Comparison of ENCODE assay signal across 20 cellular contexts in genomic region chr6:30348957-30349356, GRCh38.
"Had no signal": no experiment of that assay in that cellular context is flagged by ENCODE, and none has a peak within 500 bp of the region (broad histone marks: within the 10 kb centered on the region; RNA-seq: fewer than 3 reads in every experiment).

No MANE protein-coding gene starts in this region.

- H3K27ac ChIP-seq: esophagus squamous epithelium, ovary, psoas muscle, transverse colon, vagina had no signal

- H3K4me3 Mint-ChIP-seq: activated B cell treated with CpG ODN at 0.5 μM for 24 hours; activated CD4-positive, alpha-beta memory T cell treated with anti-CD3 and anti-CD28 coated beads for 36 hours; activated naive CD8-positive, alpha-beta T cell treated with anti-CD3 and anti-CD28 coated beads for 36 hours; activated T-helper 1 cell treated with anti-CD3 and anti-CD28 coated beads, Interleukin-12 subunit alpha, Interleukin-12 subunit beta, Interleukin-2, Interleukin-4 antibody, amounts not matched to agents 30 ng/mL and 10 ng/mL and 1 ng/mL, durations not matched to agents 14 hours and 24 hours and 36 hours; effector memory CD8-positive, alpha-beta T cell; stimulated activated naive CD8-positive, alpha-beta T cell treated with anti-CD3 and anti-CD28 coated beads, Interleukin-15, Interleukin-2, amounts not matched to agents 100 ng/mL and 50 ng/mL, for 24 hours had no signal

- H3K9me3 ChIP-seq: esophagus squamous epithelium, ovary, psoas muscle, transverse colon, vagina had no signal

- H3K27me3 ChIP-seq: ovary, vagina had no signal

- H3K27ac Mint-ChIP-seq: activated B cell treated with CpG ODN at 0.5 μM for 24 hours; activated CD4-positive, alpha-beta memory T cell treated with anti-CD3 and anti-CD28 coated beads for 36 hours; activated naive CD8-positive, alpha-beta T cell treated with anti-CD3 and anti-CD28 coated beads for 36 hours; activated T-helper 1 cell treated with anti-CD3 and anti-CD28 coated beads, Interleukin-12 subunit alpha, Interleukin-12 subunit beta, Interleukin-2, Interleukin-4 antibody, amounts not matched to agents 30 ng/mL and 10 ng/mL and 1 ng/mL, durations not matched to agents 14 hours and 24 hours and 36 hours; effector memory CD8-positive, alpha-beta T cell; stimulated activated naive CD8-positive, alpha-beta T cell treated with anti-CD3 and anti-CD28 coated beads, Interleukin-15, Interleukin-2, amounts not matched to agents 100 ng/mL and 50 ng/mL, for 24 hours had no signal

- H3K9me3 Mint-ChIP-seq: activated B cell treated with CpG ODN at 0.5 μM for 24 hours; activated CD4-positive, alpha-beta memory T cell treated with anti-CD3 and anti-CD28 coated beads for 36 hours; activated naive CD8-positive, alpha-beta T cell treated with anti-CD3 and anti-CD28 coated beads for 36 hours; activated T-helper 1 cell treated with anti-CD3 and anti-CD28 coated beads, Interleukin-12 subunit alpha, Interleukin-12 subunit beta, Interleukin-2, Interleukin-4 antibody, amounts not matched to agents 30 ng/mL and 10 ng/mL and 1 ng/mL, durations not matched to agents 14 hours and 24 hours and 36 hours; effector memory CD8-positive, alpha-beta T cell; naive thymus-derived CD8-positive, alpha-beta T cell; stimulated activated naive CD8-positive, alpha-beta T cell treated with anti-CD3 and anti-CD28 coated beads, Interleukin-15, Interleukin-2, amounts not matched to agents 100 ng/mL and 50 ng/mL, for 24 hours had no signal

- DNase-seq: activated B cell treated with CpG ODN at 0.5 μM for 24 hours; activated CD4-positive, alpha-beta memory T cell treated with anti-CD3 and anti-CD28 coated beads for 36 hours; activated CD4-positive, alpha-beta T cell treated with anti-CD3 and anti-CD28 coated beads for 4 hours; activated naive CD8-positive, alpha-beta T cell treated with anti-CD3 and anti-CD28 coated beads for 36 hours; activated T-cell treated with anti-CD3 and anti-CD28 coated beads for 4 hours; amniotic stem cell; dermis blood vessel endothelial cell; effector memory CD8-positive, alpha-beta T cell; esophagus squamous epithelium; left cardiac atrium; mesendoderm; naive thymus-derived CD8-positive, alpha-beta T cell; ovary; psoas muscle; right cardiac atrium; stimulated activated CD4-positive, alpha-beta T cell treated with anti-CD3 and anti-CD28 coated beads, Interleukin-2, amount 100 ng/mL, for 24 hours; transverse colon had no signal

- H3K36me3 ChIP-seq: ovary had no signal

- ATAC-seq: effector memory CD8-positive, alpha-beta T cell; left cardiac atrium; naive thymus-derived CD8-positive, alpha-beta T cell; psoas muscle; right cardiac atrium had no signal

- H3K4me3 ChIP-seq: esophagus squamous epithelium, ovary, psoas muscle, transverse colon, vagina had no signal
